In genomic region chr9:113011911-113012381, GRCh38 we compare ENCODE assay signal across 1 cellular context.
TF ChIP-seq lines count a peak whose summit lies in the region.

Gene ZNF883, minus strand, starts transcription at chr9:113012192.

TF ChIP-seq in HepG2, 621 proteins besides CTCF, POLR2A, EP300 and RAD21 (continued from another document and continues in another):
- TF ChIP-seq ZNF280D (CRISPR knock-in tag; IDR thresholded peaks at IDR 0.05) (peak; percentile 67; the same call in 1 of the 2 replicates), ZNF724P (CRISPR knock-in tag; IDR thresholded peaks at IDR 0.05; ENCODE audit: borderline replicate concordance) (no peak), HCFC1 (IDR thresholded peaks at IDR 0.05; ENCODE audit: low read depth, low read length) (peak; percentile 79), ZSCAN22 (CRISPR knock-in tag; IDR thresholded peaks at IDR 0.05) (no peak), ZNF383 (CRISPR knock-in tag; IDR thresholded peaks at IDR 0.05; ENCODE audit: borderline replicate concordance) (0 out of 2 replicates have a peak, but pooled peaks have one; percentile 62), UBTF (CRISPR knock-in tag; IDR thresholded peaks at IDR 0.05) (no peak), IRF1 (CRISPR knock-in tag; IDR thresholded peaks at IDR 0.05; ENCODE audit: low read depth) (no peak), ZNF382 (CRISPR knock-in tag; IDR thresholded peaks at IDR 0.05; ENCODE audit: borderline replicate concordance) (no peak), NKX3-1 (CRISPR knock-in tag; IDR thresholded peaks at IDR 0.05) (no peak), ZNF232 (CRISPR knock-in tag; IDR thresholded peaks at IDR 0.05; ENCODE audit: borderline replicate concordance) (no peak), ZNF160 (CRISPR knock-in tag; IDR thresholded peaks at IDR 0.05) (no peak), NRL (CRISPR knock-in tag; IDR thresholded peaks at IDR 0.05; ENCODE audit: borderline replicate concordance) (no peak; the same call in none of the 2 replicates), FOXJ3 (CRISPR knock-in tag; IDR thresholded peaks at IDR 0.05; ENCODE audit: borderline replicate concordance) (peak; percentile 54; the same call in 1 of the 2 replicates), ZSCAN25 (CRISPR knock-in tag; IDR thresholded peaks at IDR 0.05) (no peak), ZNF234 (CRISPR knock-in tag; conservative IDR thresholded peaks at IDR 0.05) (no peak), ZNF644 (CRISPR knock-in tag; IDR thresholded peaks at IDR 0.05; ENCODE audit: low read depth) (no peak), REL (CRISPR knock-in tag; conservative IDR thresholded peaks at IDR 0.05) (no peak), PTBP1 (IDR thresholded peaks at IDR 0.05; ENCODE audit: low read depth, low read length, poor library complexity, severe bottlenecking) (no peak), HES4 (CRISPR knock-in tag; IDR thresholded peaks at IDR 0.05; ENCODE audit: borderline replicate concordance) (no peak), ZBTB10 (CRISPR knock-in tag; IDR thresholded peaks at IDR 0.05; ENCODE audit: borderline replicate concordance) (no peak), SATB2 (CRISPR knock-in tag; IDR thresholded peaks at IDR 0.05) (no peak), RFX5 (IDR thresholded peaks at IDR 0.05; ENCODE audit: low read depth, low read length) (no peak), CEBPG (CRISPR knock-in tag; IDR thresholded peaks at IDR 0.05) (no peak), JUNB (CRISPR knock-in tag; IDR thresholded peaks at IDR 0.05; ENCODE audit: borderline replicate concordance) (no peak), SMC3 (IDR thresholded peaks at IDR 0.05; ENCODE audit: low read length) (no peak), NFE2 (CRISPR knock-in tag; IDR thresholded peaks at IDR 0.05) (no peak), MAFG (CRISPR knock-in tag; IDR thresholded peaks at IDR 0.05) (no peak), ATF5 (CRISPR knock-in tag; IDR thresholded peaks at IDR 0.05; ENCODE audit: low read depth) (no peak), ZFP90 (CRISPR knock-in tag; IDR thresholded peaks at IDR 0.05; ENCODE audit: borderline replicate concordance) (0 out of 2 replicates have a peak, but pooled peaks have one; percentile 71), RBM22 (optimal IDR thresholded peaks at IDR 0.05; ENCODE audit: low read length) (no peak), SSRP1 (CRISPR knock-in tag; IDR thresholded peaks at IDR 0.05) (no peak), ZBTB7A (CRISPR knock-in tag; IDR thresholded peaks at IDR 0.05) (no peak), ZSCAN29 (CRISPR knock-in tag; conservative IDR thresholded peaks at IDR 0.05) (no peak; the same call in 1 of the 2 replicates), ZNF17 (CRISPR knock-in tag; IDR thresholded peaks at IDR 0.05) (no peak), PAX8 (CRISPR knock-in tag; IDR thresholded peaks at IDR 0.05; ENCODE audit: borderline replicate concordance) (no peak), ZFP41 (CRISPR knock-in tag; IDR thresholded peaks at IDR 0.05; ENCODE audit: borderline replicate concordance) (no peak), TEAD2 (CRISPR knock-in tag; IDR thresholded peaks at IDR 0.05) (no peak), GMEB2 (CRISPR knock-in tag; IDR thresholded peaks at IDR 0.05; ENCODE audit: low read depth) (peak; percentile 63), SKIL (CRISPR knock-in tag; IDR thresholded peaks at IDR 0.05; ENCODE audit: borderline replicate concordance) (no peak), MIER2 (CRISPR knock-in tag; IDR thresholded peaks at IDR 0.05) (no peak), RFXAP (CRISPR knock-in tag; IDR thresholded peaks at IDR 0.05; ENCODE audit: borderline replicate concordance) (no peak), ZBTB38 (CRISPR knock-in tag; IDR thresholded peaks at IDR 0.05) (peak; percentile 50; the same call in 1 of the 2 replicates), ARHGAP35 (CRISPR knock-in tag; IDR thresholded peaks at IDR 0.05; ENCODE audit: borderline replicate concordance) (no peak), FLYWCH1 (CRISPR knock-in tag; IDR thresholded peaks at IDR 0.05) (no peak), GZF1 (CRISPR knock-in tag; IDR thresholded peaks at IDR 0.05) (no peak), ZNF589 (CRISPR knock-in tag; conservative IDR thresholded peaks at IDR 0.05) (no peak), BRCA1 (CRISPR knock-in tag; IDR thresholded peaks at IDR 0.05) (no peak)
- TF ChIP-seq, protein P1, sequence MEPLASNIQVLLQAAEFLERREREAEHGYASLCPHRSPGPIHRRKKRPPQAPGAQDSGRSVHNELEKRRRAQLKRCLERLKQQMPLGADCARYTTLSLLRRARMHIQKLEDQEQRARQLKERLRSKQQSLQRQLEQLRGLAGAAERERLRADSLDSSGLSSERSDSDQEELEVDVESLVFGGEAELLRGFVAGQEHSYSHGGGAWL (CRISPR knock-in tag; IDR thresholded peaks at IDR 0.05): no peak
- TF ChIP-seq, protein P2, sequence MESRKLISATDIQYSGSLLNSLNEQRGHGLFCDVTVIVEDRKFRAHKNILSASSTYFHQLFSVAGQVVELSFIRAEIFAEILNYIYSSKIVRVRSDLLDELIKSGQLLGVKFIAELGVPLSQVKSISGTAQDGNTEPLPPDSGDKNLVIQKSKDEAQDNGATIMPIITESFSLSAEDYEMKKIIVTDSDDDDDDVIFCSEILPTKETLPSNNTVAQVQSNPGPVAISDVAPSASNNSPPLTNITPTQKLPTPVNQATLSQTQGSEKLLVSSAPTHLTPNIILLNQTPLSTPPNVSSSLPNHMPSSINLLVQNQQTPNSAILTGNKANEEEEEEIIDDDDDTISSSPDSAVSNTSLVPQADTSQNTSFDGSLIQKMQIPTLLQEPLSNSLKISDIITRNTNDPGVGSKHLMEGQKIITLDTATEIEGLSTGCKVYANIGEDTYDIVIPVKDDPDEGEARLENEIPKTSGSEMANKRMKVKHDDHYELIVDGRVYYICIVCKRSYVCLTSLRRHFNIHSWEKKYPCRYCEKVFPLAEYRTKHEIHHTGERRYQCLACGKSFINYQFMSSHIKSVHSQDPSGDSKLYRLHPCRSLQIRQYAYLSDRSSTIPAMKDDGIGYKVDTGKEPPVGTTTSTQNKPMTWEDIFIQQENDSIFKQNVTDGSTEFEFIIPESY (CRISPR knock-in tag; IDR thresholded peaks at IDR 0.05): no peak
- TF ChIP-seq, protein P3, sequence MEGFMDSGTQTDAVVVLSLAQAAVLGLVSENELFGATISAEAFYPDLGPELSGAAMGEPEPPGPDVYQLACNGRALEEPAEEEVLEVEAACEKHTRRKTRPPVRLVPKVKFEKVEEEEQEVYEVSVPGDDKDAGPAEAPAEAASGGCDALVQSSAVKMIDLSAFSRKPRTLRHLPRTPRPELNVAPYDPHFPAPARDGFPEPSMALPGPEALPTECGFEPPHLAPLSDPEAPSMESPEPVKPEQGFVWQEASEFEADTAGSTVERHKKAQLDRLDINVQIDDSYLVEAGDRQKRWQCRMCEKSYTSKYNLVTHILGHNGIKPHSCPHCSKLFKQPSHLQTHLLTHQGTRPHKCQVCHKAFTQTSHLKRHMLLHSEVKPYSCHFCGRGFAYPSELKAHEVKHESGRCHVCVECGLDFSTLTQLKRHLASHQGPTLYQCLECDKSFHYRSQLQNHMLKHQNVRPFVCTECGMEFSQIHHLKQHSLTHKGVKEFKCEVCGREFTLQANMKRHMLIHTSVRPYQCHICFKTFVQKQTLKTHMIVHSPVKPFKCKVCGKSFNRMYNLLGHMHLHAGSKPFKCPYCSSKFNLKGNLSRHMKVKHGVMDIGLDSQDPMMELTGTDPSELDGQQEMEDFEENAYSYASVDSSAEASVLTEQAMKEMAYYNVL (CRISPR knock-in tag; IDR thresholded peaks at IDR 0.05; ENCODE audit: borderline replicate concordance): no peak
